In genomic region chr4:67730511-67730910, GRCh38 we compare ENCODE assay signal across 7 cellular contexts. TPM values are rescaled to one million over a fixed set of nuclear protein-coding genes. Genes with fewer than 3 reads are reported as not detected.
"Had no signal": no experiment of that assay in that cellular context is flagged by ENCODE, and none has a peak within 500 bp of the region (broad histone marks: within the 10 kb centered on the region; RNA-seq: fewer than 3 reads in every experiment).

No MANE protein-coding gene starts in this region.

RNA-seq across cellular contexts. Expression of gene GNRHR, which starts 23.7 kb away (rescaled TPM):
- total RNA-seq: GM23248, GM23338, H1, H4, H7, H9, HFFc6 had no signal
- polyA plus RNA-seq: H1 had no signal
